ENCODE assay signal across 35 cellular contexts in the genomic region with DNA sequence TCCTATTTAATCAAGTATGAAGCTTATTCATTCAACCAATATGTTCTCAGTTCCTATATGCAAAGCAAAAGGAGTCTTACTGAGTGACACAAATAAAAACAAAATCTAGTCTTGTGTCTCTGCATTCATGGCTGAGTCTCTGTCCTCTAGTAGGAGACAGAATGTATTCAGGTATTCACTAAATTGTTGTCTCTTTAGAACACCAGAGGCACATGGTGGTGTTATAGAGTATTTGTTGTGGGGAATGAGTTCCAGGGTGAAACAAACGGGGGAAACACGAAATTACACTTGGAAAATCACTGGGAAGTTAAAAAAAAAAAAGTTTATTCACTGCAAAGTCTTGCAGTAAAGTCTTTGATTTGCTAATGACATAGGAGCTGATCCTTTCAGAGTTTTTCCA.
"Had no signal": no experiment of that assay in that cellular context is flagged by ENCODE, and none has a peak within 500 bp of the region (broad histone marks: within the 10 kb centered on the region; RNA-seq: fewer than 3 reads in every experiment).

No MANE protein-coding gene starts in this region.

- H3K27ac ChIP-seq: adrenal gland, body of pancreas, coronary artery, foreskin keratinocyte, heart right ventricle, ovary, psoas muscle, uterus, VCaP had no signal

- H3K9me3 ChIP-seq: adrenal gland, body of pancreas, heart right ventricle, ovary, psoas muscle, uterus had no signal

- H3K4me3 ChIP-seq: adrenal gland, body of pancreas, coronary artery, heart right ventricle, ovary, psoas muscle, smooth muscle cell, uterus had no signal

- H3K4me1 Mint-ChIP-seq: activated naive CD8-positive, alpha-beta T cell treated with anti-CD3 and anti-CD28 coated beads for 36 hours; naive thymus-derived CD4-positive, alpha-beta T cell; stimulated activated memory B cell treated with anti-CD40 and anti-IgM and Interleukin-4, amounts not matched to agents 10 μg/mL and 1 μg/mL and 100 μg/mL, for 72 hours; stimulated activated naive CD8-positive, alpha-beta T cell treated with anti-CD3 and anti-CD28 coated beads, Interleukin-15, amount 100 ng/mL, for 72 hours had no signal

- H3K4me1 ChIP-seq: adrenal gland, body of pancreas, foreskin keratinocyte, psoas muscle, uterus had no signal

- H3K9me3 Mint-ChIP-seq: activated naive CD4-positive, alpha-beta T cell treated with anti-CD3 and anti-CD28 coated beads for 36 hours; activated T-helper 1 cell treated with anti-CD3 and anti-CD28 coated beads, Interleukin-12 subunit alpha, Interleukin-12 subunit beta, Interleukin-2, Interleukin-4 antibody, amounts not matched to agents 30 ng/mL and 10 ng/mL and 1 ng/mL, durations not matched to agents 14 hours and 24 hours and 36 hours; T-helper 1 cell treated with Interleukin-12 subunit alpha and Interleukin-12 subunit beta and Interleukin-4 antibody, amounts not matched to agents 30 μg/mL and 1 μg/mL, for 36 hours had no signal

- DNase-seq: activated CD4-positive, alpha-beta T cell treated with anti-CD3 and anti-CD28 coated beads for 48 hours; activated CD4-positive, alpha-beta T cell treated with anti-CD3 and anti-CD28 coated beads, Interleukin-2, amount 50 U/mL, for 48 hours; activated CD8-positive, alpha-beta memory T cell treated with anti-CD3 and anti-CD28 coated beads for 24 hours; activated effector memory CD4-positive, alpha-beta T cell treated with anti-CD3 and anti-CD28 coated beads, Interleukin-2, amount 50 U/mL, for 16 hours; activated naive CD4-positive, alpha-beta T cell treated with anti-CD3 and anti-CD28 coated beads for 36 hours; activated naive CD8-positive, alpha-beta T cell treated with anti-CD3 and anti-CD28 coated beads for 36 hours; activated T-cell treated with anti-CD3 and anti-CD28 coated beads, Interleukin-2, amount 50 U/mL, for 1 hour; adrenal gland; aorta; body of pancreas; foreskin keratinocyte; heart right ventricle; islet precursor cell; left cardiac atrium; left ventricle myocardium superior; midbrain; naive thymus-derived CD4-positive, alpha-beta T cell; ovary; psoas muscle; stimulated activated CD4-positive, alpha-beta T cell treated with anti-CD3 and anti-CD28 coated beads, Interleukin-1b, Interleukin-23, amount 100 ng/mL, for 48 hours; stimulated activated CD4-positive, alpha-beta T cell treated with anti-CD3 and anti-CD28 coated beads, Interleukin-4, amount 100 ng/mL, for 4 hours; stimulated activated CD8-positive, alpha-beta memory T cell treated with anti-CD3 and anti-CD28 coated beads, Interleukin-4, amount 100 ng/mL, for 48 hours; stimulated activated naive CD8-positive, alpha-beta T cell treated with anti-CD3 and anti-CD28 coated beads, Interleukin-15, amount 100 ng/mL, for 72 hours; substantia nigra; T-helper 9 cell; uterus had no signal

- H3K4me3 Mint-ChIP-seq: activated naive CD4-positive, alpha-beta T cell treated with anti-CD3 and anti-CD28 coated beads for 36 hours; activated naive CD8-positive, alpha-beta T cell treated with anti-CD3 and anti-CD28 coated beads for 36 hours; activated T-helper 1 cell treated with anti-CD3 and anti-CD28 coated beads, Interleukin-12 subunit alpha, Interleukin-12 subunit beta, Interleukin-2, Interleukin-4 antibody, amounts not matched to agents 30 ng/mL and 10 ng/mL and 1 ng/mL, durations not matched to agents 14 hours and 24 hours and 36 hours; naive thymus-derived CD4-positive, alpha-beta T cell; stimulated activated memory B cell treated with anti-CD40 and anti-IgM and Interleukin-4, amounts not matched to agents 10 μg/mL and 1 μg/mL and 100 μg/mL, for 72 hours; stimulated activated naive CD8-positive, alpha-beta T cell treated with anti-CD3 and anti-CD28 coated beads, Interleukin-15, amount 100 ng/mL, for 72 hours; T-helper 1 cell treated with Interleukin-12 subunit alpha and Interleukin-12 subunit beta and Interleukin-4 antibody, amounts not matched to agents 30 μg/mL and 1 μg/mL, for 36 hours; type B pancreatic cell had no signal

- ATAC-seq: activated CD4-positive, CD25-positive, alpha-beta regulatory T cell treated with anti-CD3 and anti-CD28 coated beads, Interleukin-2, amount 50 U/mL, for 24 hours; body of pancreas; esophagus mucosa; foreskin keratinocyte; heart right ventricle; left cardiac atrium; left ventricle myocardium superior; naive thymus-derived CD4-positive, alpha-beta T cell; psoas muscle; stimulated activated memory B cell treated with anti-CD40 and anti-IgM and Interleukin-4, amounts not matched to agents 10 μg/mL and 1 μg/mL and 100 μg/mL, for 72 hours; stimulated activated naive CD8-positive, alpha-beta T cell treated with anti-CD3 and anti-CD28 coated beads, Interleukin-15, amount 100 ng/mL, for 72 hours had no signal

- H3K36me3 Mint-ChIP-seq: activated naive CD8-positive, alpha-beta T cell treated with anti-CD3 and anti-CD28 coated beads for 36 hours; naive thymus-derived CD4-positive, alpha-beta T cell; stimulated activated memory B cell treated with anti-CD40 and anti-IgM and Interleukin-4, amounts not matched to agents 10 μg/mL and 1 μg/mL and 100 μg/mL, for 72 hours; type B pancreatic cell had no signal

- H3K27ac Mint-ChIP-seq: activated naive CD4-positive, alpha-beta T cell treated with anti-CD3 and anti-CD28 coated beads for 36 hours; activated naive CD8-positive, alpha-beta T cell treated with anti-CD3 and anti-CD28 coated beads for 36 hours; activated T-helper 1 cell treated with anti-CD3 and anti-CD28 coated beads, Interleukin-12 subunit alpha, Interleukin-12 subunit beta, Interleukin-2, Interleukin-4 antibody, amounts not matched to agents 30 ng/mL and 10 ng/mL and 1 ng/mL, durations not matched to agents 14 hours and 24 hours and 36 hours; naive thymus-derived CD4-positive, alpha-beta T cell; stimulated activated memory B cell treated with anti-CD40 and anti-IgM and Interleukin-4, amounts not matched to agents 10 μg/mL and 1 μg/mL and 100 μg/mL, for 72 hours; stimulated activated naive CD8-positive, alpha-beta T cell treated with anti-CD3 and anti-CD28 coated beads, Interleukin-15, amount 100 ng/mL, for 72 hours; T-helper 1 cell treated with Interleukin-12 subunit alpha and Interleukin-12 subunit beta and Interleukin-4 antibody, amounts not matched to agents 30 μg/mL and 1 μg/mL, for 36 hours; type B pancreatic cell had no signal

- H3K36me3 ChIP-seq: adrenal gland, heart right ventricle, ovary, uterus had no signal

- H3K27me3 Mint-ChIP-seq: activated naive CD8-positive, alpha-beta T cell treated with anti-CD3 and anti-CD28 coated beads for 36 hours; naive thymus-derived CD4-positive, alpha-beta T cell; stimulated activated memory B cell treated with anti-CD40 and anti-IgM and Interleukin-4, amounts not matched to agents 10 μg/mL and 1 μg/mL and 100 μg/mL, for 72 hours; stimulated activated naive CD8-positive, alpha-beta T cell treated with anti-CD3 and anti-CD28 coated beads, Interleukin-15, amount 100 ng/mL, for 72 hours; type B pancreatic cell had no signal

- H3K27me3 ChIP-seq: adrenal gland, body of pancreas, foreskin keratinocyte, heart right ventricle, ovary, uterus had no signal
